Comparison of ENCODE assay signal across 9 cellular contexts in genomic region chr22:38699143-38699542, GRCh38. TPM values are rescaled to one million over a fixed set of nuclear protein-coding genes. Genes with fewer than 3 reads are reported as not detected.
DNase-seq lines count a peak whose midpoint lies in the region; ATAC-seq and TF ChIP-seq lines count a peak whose summit lies in the region.
"Had no signal": no experiment of that assay in that cellular context is flagged by ENCODE, and none has a peak within 500 bp of the region (broad histone marks: within the 10 kb centered on the region; RNA-seq: fewer than 3 reads in every experiment).

No MANE protein-coding gene starts in this region.

- no peak for TF ChIP-seq POLR2A in breast epithelium (IDR thresholded peaks at IDR 0.05)

- TF ChIP-seq CTCF in right atrium auricular region (IDR thresholded peaks at IDR 0.05): no peak
- TF ChIP-seq CTCF in breast epithelium (IDR thresholded peaks at IDR 0.05): no peak

- intact Hi-C loops in Right ventricle myocardium inferior (cut with DNase I): no loop called here
- intact Hi-C loops in breast epithelium (cut with DNase I; ENCODE audit: low total_unique reads): no loop called here
- intact Hi-C loops in sciatic nerve (cut with DNase I): no loop called here

- no peaks in the 10 kb centered on the region for H3K9me3 ChIP-seq in right atrium auricular region
- H3K9me3 ChIP-seq in breast epithelium: no peaks in the 10 kb centered on the region
- no peaks in the 10 kb centered on the region for H3K9me3 ChIP-seq in mucosa of stomach (ENCODE audit: control insufficient read depth, low read length)

- peaks cover 0 to 57% of the 10 kb centered on the region in 2 donors for H3K4me1 ChIP-seq in right atrium auricular region
- peaks cover 0 to 30% of the 10 kb centered on the region in 2 donors for H3K4me1 ChIP-seq in breast epithelium
- peaks cover 44% of the 10 kb centered on the region for H3K4me1 ChIP-seq in mucosa of stomach (ENCODE audit: control insufficient read depth, insufficient read depth, low read length)

- H3K27me3 ChIP-seq in right atrium auricular region (no peaks in the 10 kb centered on the region), breast epithelium (no peaks in the 10 kb centered on the region), mucosa of stomach (ENCODE audit: control insufficient read depth, insufficient read depth, low read length) (no peaks in the 10 kb centered on the region)

- H3K36me3 ChIP-seq in right atrium auricular region: no peaks in the 10 kb centered on the region
- H3K36me3 ChIP-seq in breast epithelium: no peaks in the 10 kb centered on the region
- H3K36me3 ChIP-seq in mucosa of stomach (ENCODE audit: control insufficient read depth, insufficient read depth, low read length): no peaks in the 10 kb centered on the region

- DNase-seq in right atrium auricular region (ENCODE audit: low spot score): no peak
- no peak for DNase-seq in Right ventricle myocardium inferior (ENCODE audit: missing footprints)
- no peak for DNase-seq in breast epithelium (ENCODE audit: low spot score in 2 of 2)
- DNase-seq in sciatic nerve (ENCODE audit: low spot score): no peak
- no peak for DNase-seq in glomerular visceral epithelial cell (ENCODE audit: extremely low spot score)
- DNase-seq in NCI-H524 treated with DMSO at 0.1 percent for 48 hours (lab: John Stamatoyannopoulos, UW): no peak
- DNase-seq: NCI-H1436 treated with DMSO at 0.1 percent for 48 hours had no signal

- H3K4me3 ChIP-seq in right atrium auricular region (peak overlapping the region; percentile 65 to 94), breast epithelium (peak overlapping the region; percentile 74 to 97 (median 89)), mucosa of stomach (ENCODE audit: low read length) (peak overlapping the region; percentile 57)

- peak overlapping the region; percentile 97 to 100 for H3K27ac ChIP-seq in right atrium auricular region
- peak overlapping the region; percentile 91 to 99 for H3K27ac ChIP-seq in breast epithelium

- ATAC-seq in Right ventricle myocardium inferior: no peak
- no peak for ATAC-seq in sciatic nerve
- ATAC-seq in GM18870 (IDR thresholded peaks at IDR 0.05; ENCODE audit: unreplicated experiment): no peak

- peak overlapping the region; percentile 97 for H3K9ac ChIP-seq in mucosa of stomach (ENCODE audit: low read length)

RNA-seq across cellular contexts. Expression of gene JOSD1, which starts 1.6 kb away (rescaled TPM):
- total RNA-seq in right atrium auricular region: 10 to 100 TPM; 20.0 to 37.3 TPM
- total RNA-seq in Right ventricle myocardium inferior: 17.5 TPM
- 10 to 100 TPM; 60.5 to 80.8 (median 61.3) TPM for total RNA-seq in breast epithelium
- total RNA-seq in sciatic nerve: 54.6 TPM

RNA-seq across cellular contexts. Expression of gene GTPBP1, which starts 6.6 kb away (rescaled TPM):
- 10 to 100 TPM; 23.2 to 32.2 TPM for total RNA-seq in right atrium auricular region
- total RNA-seq in Right ventricle myocardium inferior: 26.8 TPM
- 10 to 100 TPM; 32.3 to 58.7 (median 56.9) TPM for total RNA-seq in breast epithelium
- 55.5 TPM for total RNA-seq in sciatic nerve

RNA-seq across cellular contexts. Expression of gene TOMM22, which starts 17.4 kb away (rescaled TPM):
- total RNA-seq in right atrium auricular region: 10 to 100 TPM; 36.9 to 42.5 TPM
- 66.3 TPM for total RNA-seq in Right ventricle myocardium inferior
- total RNA-seq in breast epithelium: 10 to 100 TPM; 30.6 to 37.3 (median 32.8) TPM
- 35.3 TPM for total RNA-seq in sciatic nerve

RNA-seq across cellular contexts. Expression of gene CBY1, which starts 42.7 kb away (rescaled TPM):
- total RNA-seq in right atrium auricular region: 10 to 100 TPM; 23.0 to 27.9 TPM
- total RNA-seq in Right ventricle myocardium inferior: 32.9 TPM
- total RNA-seq in breast epithelium: 10 to 100 TPM; 18.1 to 21.1 (median 20.0) TPM
- 31.4 TPM for total RNA-seq in sciatic nerve

RNA-seq across cellular contexts. Expression of gene FAM227A, which starts 43.0 kb away (rescaled TPM):
- total RNA-seq in right atrium auricular region (1 to 10 TPM in 1 of 2 donors, under 1 TPM in 1; 0.70 to 1.1 TPM), Right ventricle myocardium inferior (0.27 TPM), breast epithelium (1 to 10 TPM in 2 of 3 donors, under 1 TPM in 1; 0.16 to 7.9 (median 6.3) TPM), sciatic nerve (2.9 TPM)
